Comparison of ENCODE assay signal across 35 cellular contexts in the genomic region with DNA sequence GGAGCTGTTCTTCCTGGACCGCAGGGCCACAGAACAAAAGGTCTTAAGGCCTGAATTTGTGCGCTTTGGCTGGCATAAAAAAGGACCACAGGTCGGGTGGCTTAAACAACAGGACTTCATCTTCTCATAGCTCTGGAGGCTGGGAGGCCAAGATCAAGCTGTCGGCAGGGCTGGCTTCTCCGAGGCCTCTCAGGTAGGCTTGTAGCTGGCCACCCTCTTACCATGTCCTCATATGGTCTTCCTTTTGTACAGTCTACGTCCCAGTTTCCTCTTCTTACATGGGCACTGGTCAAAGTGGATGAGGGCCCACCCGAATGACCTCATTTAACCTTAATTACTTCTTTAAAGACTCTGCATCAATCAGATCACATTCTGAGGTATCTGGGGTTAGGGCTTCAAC.
"Had no signal": no experiment of that assay in that cellular context is flagged by ENCODE, and none has a peak within 500 bp of the region (broad histone marks: within the 10 kb centered on the region; RNA-seq: fewer than 3 reads in every experiment).

No MANE protein-coding gene starts in this region.

- H3K27ac Mint-ChIP-seq: activated CD4-positive, alpha-beta memory T cell treated with anti-CD3 and anti-CD28 coated beads, Interleukin-2, amount 10 ng/mL, durations not matched to agents 7 days and 5 days; activated CD8-positive, alpha-beta memory T cell treated with anti-CD3 and anti-CD28 coated beads, Interleukin-2, amount 10 ng/mL, durations not matched to agents 7 days and 5 days; activated naive CD4-positive, alpha-beta T cell treated with anti-CD3 and anti-CD28 coated beads for 36 hours; activated naive CD4-positive, alpha-beta T cell treated with anti-CD3 and anti-CD28 coated beads, Interleukin-2, amount 50 U/mL, for 72 hours had no signal

- H3K27ac ChIP-seq: adrenal gland, body of pancreas, Peyer's patch, VCaP had no signal

- H3K4me3 ChIP-seq: adrenal gland, body of pancreas, Peyer's patch had no signal

- H3K4me3 Mint-ChIP-seq: activated CD4-positive, alpha-beta memory T cell treated with anti-CD3 and anti-CD28 coated beads, Interleukin-2, amount 10 ng/mL, durations not matched to agents 7 days and 5 days; activated CD8-positive, alpha-beta memory T cell treated with anti-CD3 and anti-CD28 coated beads, Interleukin-2, amount 10 ng/mL, durations not matched to agents 7 days and 5 days; activated naive CD4-positive, alpha-beta T cell treated with anti-CD3 and anti-CD28 coated beads for 36 hours had no signal

- DNase-seq: activated CD4-positive, alpha-beta memory T cell treated with anti-CD3 and anti-CD28 coated beads, Interleukin-2, amount 10 ng/mL, durations not matched to agents 7 days and 5 days; activated CD4-positive, alpha-beta T cell treated with anti-CD3 and anti-CD28 coated beads for 1 hour; activated CD4-positive, alpha-beta T cell treated with anti-CD3 and anti-CD28 coated beads for 48 hours; activated CD4-positive, CD25-positive, alpha-beta regulatory T cell; activated CD8-positive, alpha-beta memory T cell treated with anti-CD3 and anti-CD28 coated beads for 24 hours; activated CD8-positive, alpha-beta memory T cell treated with anti-CD3 and anti-CD28 coated beads, Interleukin-2, amount 10 ng/mL, durations not matched to agents 7 days and 5 days; activated CD8-positive, alpha-beta memory T cell treated with anti-CD3 and anti-CD28 coated beads, Interleukin-2, amount 50 U/mL, for 48 hours; activated gamma-delta T cell; activated naive CD4-positive, alpha-beta T cell treated with anti-CD3 and anti-CD28 coated beads for 36 hours; activated T-cell treated with anti-CD3 and anti-CD28 coated beads, Interleukin-2, amount 50 U/mL, for 48 hours; adrenal gland; body of pancreas; central memory CD4-positive, alpha-beta T cell; Kasumi-1; KG1; MM.1S; MV-4-11; NCI-H1092; NCI-H1436 treated with DMSO at 0.1 percent for 48 hours; NCI-H1694 treated with DMSO at 0.1 percent for 48 hours; NCI-H2029; NCI-H345; NCI-H526; NCI-H748 treated with DMSO at 0.1 percent for 48 hours; NK-92 treated with Interleukin-12 subunit alpha and Interleukin-12 subunit beta, amount 100 ng/mL, for 24 hours; PC-3; Peyer's patch; Right ventricle myocardium superior; RPMI8226; SW 1271; T-helper 1 cell; T-helper 2 cell; T-helper 9 cell had no signal

- H3K36me3 ChIP-seq: adrenal gland, Peyer's patch had no signal

- H3K4me1 Mint-ChIP-seq: activated CD4-positive, alpha-beta memory T cell treated with anti-CD3 and anti-CD28 coated beads, Interleukin-2, amount 10 ng/mL, durations not matched to agents 7 days and 5 days; activated CD8-positive, alpha-beta memory T cell treated with anti-CD3 and anti-CD28 coated beads, Interleukin-2, amount 10 ng/mL, durations not matched to agents 7 days and 5 days had no signal

- H3K27me3 ChIP-seq: body of pancreas, Peyer's patch had no signal

- ATAC-seq: activated CD8-positive, alpha-beta memory T cell treated with anti-CD3 and anti-CD28 coated beads, Interleukin-2, amount 10 ng/mL, durations not matched to agents 7 days and 5 days; activated naive CD4-positive, alpha-beta T cell treated with anti-CD3 and anti-CD28 coated beads, Interleukin-2, amount 50 U/mL, for 72 hours; body of pancreas had no signal

- H3K27me3 Mint-ChIP-seq: activated CD4-positive, alpha-beta memory T cell treated with anti-CD3 and anti-CD28 coated beads, Interleukin-2, amount 10 ng/mL, durations not matched to agents 7 days and 5 days; activated CD8-positive, alpha-beta memory T cell treated with anti-CD3 and anti-CD28 coated beads, Interleukin-2, amount 10 ng/mL, durations not matched to agents 7 days and 5 days had no signal

- H3K36me3 Mint-ChIP-seq: activated CD8-positive, alpha-beta memory T cell treated with anti-CD3 and anti-CD28 coated beads, Interleukin-2, amount 10 ng/mL, durations not matched to agents 7 days and 5 days; activated naive CD4-positive, alpha-beta T cell treated with anti-CD3 and anti-CD28 coated beads, Interleukin-2, amount 50 U/mL, for 72 hours had no signal

- H3K9me3 Mint-ChIP-seq: activated naive CD4-positive, alpha-beta T cell treated with anti-CD3 and anti-CD28 coated beads for 36 hours had no signal

- H3K9me3 ChIP-seq: adrenal gland, body of pancreas, Peyer's patch had no signal

- H3K4me1 ChIP-seq: adrenal gland, body of pancreas, Peyer's patch had no signal
